ENCODE assay signal across 8 cellular contexts in genomic region chr2:217789003-217789735, GRCh38.
DNase-seq lines count a peak whose midpoint lies in the region; ATAC-seq and TF ChIP-seq lines count a peak whose summit lies in the region.

No MANE protein-coding gene starts in this region.

- peak overlapping the region; percentile 25 for H3K4me3 ChIP-seq in GM12864 (ENCODE audit: low read depth, low read length)
- H3K4me3 ChIP-seq in IMR-90 (ENCODE audit: insufficient read depth, low read depth, low read length), result no peak overlapping the region
- no peak overlapping the region for H3K4me3 ChIP-seq in fibroblast of villous mesenchyme (ENCODE audit: low read depth, low read length)

- H3K23ac ChIP-seq in IMR-90 (ENCODE audit: low read depth, low read length), result no peak overlapping the region

- no peak overlapping the region for H4K91ac ChIP-seq in IMR-90 (ENCODE audit: insufficient read depth, low read depth, low read length)

- no peak overlapping the region for H3K4ac ChIP-seq in IMR-90 (ENCODE audit: low read depth, low read length)

- DNase-seq in GM12864 (ENCODE audit: low read depth), result no peak
- DNase-seq in IMR-90, result peak; percentile 64
- peak; percentile 50 for DNase-seq in RPMI7951 (ENCODE audit: low read depth)
- peak; percentile 62 for DNase-seq in activated T-helper 9 cell treated with anti-CD3 and anti-CD28 coated beads, Interleukin-2, amount 50 U/mL, for 16 hours (ENCODE audit: low read depth)
- peak; percentile 58 for DNase-seq in fibroblast of villous mesenchyme (ENCODE audit: low read depth)
- peak; percentile 98 for DNase-seq in neural crest cell (ENCODE audit: low read depth, low spot score)
- peak; percentile 73 to 76 for DNase-seq in stimulated activated naive CD8-positive, alpha-beta T cell treated with anti-CD3 and anti-CD28 coated beads, Interleukin-15, amount 100 ng/mL, for 72 hours

- no peaks in the 10 kb centered on the region for H3K27me3 ChIP-seq in IMR-90 (ENCODE audit: control insufficient read depth, insufficient read depth, low read length)

- no TSS peak for BruUV-seq in IMR-90 (replicated peaks; lab: Mats Ljungman, UMichigan)

- dilution Hi-C loops in IMR-90 (cut with HindIII; ENCODE audit: low sequenced_read_pairs, unreplicated experiment), result no loop called here

- H4K5ac ChIP-seq in IMR-90 (ENCODE audit: low read depth, low read length), result no peak overlapping the region

- H2AFZ ChIP-seq in IMR-90 (replicated peaks; ENCODE audit: low read length, poor library complexity), result peak overlapping the region; percentile 71

- no peaks in the 10 kb centered on the region for H3K27me3 Mint-ChIP-seq in neural crest cell (ENCODE audit: low read depth)
- no peaks in the 10 kb centered on the region for H3K27me3 Mint-ChIP-seq in stimulated activated naive CD8-positive, alpha-beta T cell treated with anti-CD3 and anti-CD28 coated beads, Interleukin-15, amount 100 ng/mL, for 72 hours

- no peak overlapping the region for H3K4me2 ChIP-seq in IMR-90 (ENCODE audit: low read depth, low read length)

- POLR2A ChIA-PET in IMR-90 (lab: Charles Lee; ENCODE audit: unreplicated experiment), result no interaction called here

- 0% methylated on average over 2 of the region's 15 CpGs; no CpG with 5 or more reads in 1 of the 2 experiments for WGBS in IMR-90 (ENCODE audit: extremely low coverage in 2 of 2, insufficient read length in 1 of 2), 2 experiments

- no peak overlapping the region for H4K8ac ChIP-seq in IMR-90 (ENCODE audit: low read depth in 2 of 2, low read length in 2 of 2)

- H3K9me1 ChIP-seq in IMR-90 (ENCODE audit: insufficient read depth, low read length), result no peaks in the 10 kb centered on the region; the same call in 1 of the 2 replicates

- H3K9ac ChIP-seq in IMR-90 (ENCODE audit: low read depth, low read length), result no peak overlapping the region

- H3K56ac ChIP-seq in IMR-90 (ENCODE audit: extremely low read depth, insufficient read depth, low read length), result no peak overlapping the region

- TF ChIP-seq RAD21 in IMR-90 (IDR thresholded peaks at IDR 0.05; ENCODE audit: low read length), result peak; percentile 93

- H3K9me3 Mint-ChIP-seq in neural crest cell, result no peaks in the 10 kb centered on the region
- no peaks in the 10 kb centered on the region for H3K9me3 Mint-ChIP-seq in stimulated activated naive CD8-positive, alpha-beta T cell treated with anti-CD3 and anti-CD28 coated beads, Interleukin-15, amount 100 ng/mL, for 72 hours

- no peak overlapping the region for H2BK5ac ChIP-seq in IMR-90 (ENCODE audit: low read depth, low read length, poor library complexity, severe bottlenecking)

- peak; percentile 62 for ATAC-seq in IMR-90 (ENCODE audit: low read depth)
- peak; percentile 36 for ATAC-seq in stimulated activated naive CD8-positive, alpha-beta T cell treated with anti-CD3 and anti-CD28 coated beads, Interleukin-15, amount 100 ng/mL, for 72 hours
- no peak for ATAC-seq in GM21723 (IDR thresholded peaks at IDR 0.05; ENCODE audit: unreplicated experiment)

- peaks cover 4% of the 10 kb centered on the region; the same call in 1 of the 2 replicates for H4K20me1 ChIP-seq in IMR-90 (ENCODE audit: insufficient read depth, low read length)

- H2BK15ac ChIP-seq in IMR-90 (ENCODE audit: low read depth, low read length), result no peak overlapping the region

- no peak overlapping the region for H3K27ac Mint-ChIP-seq in neural crest cell (ENCODE audit: unreplicated experiment)
- peak overlapping the region; percentile 68 to 87 for H3K27ac Mint-ChIP-seq in stimulated activated naive CD8-positive, alpha-beta T cell treated with anti-CD3 and anti-CD28 coated beads, Interleukin-15, amount 100 ng/mL, for 72 hours

- no peak overlapping the region for H3K18ac ChIP-seq in IMR-90 (ENCODE audit: low read depth, low read length)

- in situ Hi-C loops in IMR-90 (cut with MboI; ENCODE audit: low sequenced_read_pairs), result loop anchor here (5.0 kb wide), 1 partner anchor 278 kb away; the partner anchor contains the start of gene RUFY4

- peaks cover 3% of the 10 kb centered on the region for H3K4me1 Mint-ChIP-seq in neural crest cell
- H3K4me1 Mint-ChIP-seq in stimulated activated naive CD8-positive, alpha-beta T cell treated with anti-CD3 and anti-CD28 coated beads, Interleukin-15, amount 100 ng/mL, for 72 hours, result peaks cover 31% of the 10 kb centered on the region

- H2BK20ac ChIP-seq in IMR-90 (ENCODE audit: low read depth, low read length), result no peak overlapping the region

- H2AK5ac ChIP-seq in IMR-90 (ENCODE audit: low read depth, low read length), result no peak overlapping the region

- H3K36me3 Mint-ChIP-seq in neural crest cell (ENCODE audit: low read depth), result no peaks in the 10 kb centered on the region

- no peaks in the 10 kb centered on the region for H3K36me3 ChIP-seq in IMR-90 (ENCODE audit: control insufficient read depth, insufficient read depth, low read length)

- peaks cover 9% of the 10 kb centered on the region for H3K4me1 ChIP-seq in IMR-90 (ENCODE audit: control insufficient read depth, insufficient read depth, low read length)

- no peaks in the 10 kb centered on the region for H3K79me1 ChIP-seq in IMR-90 (ENCODE audit: low read depth in 1 of 2, low read length in 2 of 2)

- TF ChIP-seq POLR2A in IMR-90 (IDR thresholded peaks at IDR 0.05; ENCODE audit: low read depth, low read length), result 0 out of 2 replicates have a peak, but pooled peaks have one; percentile 41

- peak; percentile 99 for TF ChIP-seq CTCF in GM12864 (IDR thresholded peaks at IDR 0.05; ENCODE audit: low read depth, low read length, missing control alignments)
- TF ChIP-seq CTCF in IMR-90 (conservative IDR thresholded peaks at IDR 0.05; ENCODE audit: low read depth, low read length), result peak; percentile 98
- TF ChIP-seq CTCF in fibroblast of villous mesenchyme (IDR thresholded peaks at IDR 0.05; ENCODE audit: insufficient read depth, low read depth, low read length), result peak; percentile 99
- peak; percentile 99 for TF ChIP-seq CTCF in neural crest cell (conservative IDR thresholded peaks at IDR 0.05)

- peak overlapping the region; percentile 67 for H2AK9ac ChIP-seq in IMR-90 (replicated peaks; ENCODE audit: low read depth, low read length, poor library complexity)

- no peaks in the 10 kb centered on the region for H3K9me3 ChIP-seq in IMR-90 (ENCODE audit: control insufficient read depth, insufficient read depth, low read length)

- no peak overlapping the region for H3K4me3 Mint-ChIP-seq in neural crest cell
- peak overlapping the region; percentile 75 to 87 for H3K4me3 Mint-ChIP-seq in stimulated activated naive CD8-positive, alpha-beta T cell treated with anti-CD3 and anti-CD28 coated beads, Interleukin-15, amount 100 ng/mL, for 72 hours

- intact Hi-C loops in IMR-90 (cut with micrococcal nuclease), result loop anchor here (1.0 to 5.0 kb wide), 5 partner anchors 78 to 279 kb away; no protein-coding TSS in a partner anchor

- CTCF ChIA-PET in IMR-90 (lab: Yijun Ruan, JAX), result interaction anchor here (0.7 to 1.3 kb wide), 8 partner anchors 10 to 280 kb away, joined by 3 to 10 read pairs (median 5); partner anchors contain the start of gene RUFY4

- H3K14ac ChIP-seq in IMR-90 (replicated peaks; ENCODE audit: low read depth, low read length), result no peak overlapping the region

- no peak overlapping the region for H2BK120ac ChIP-seq in IMR-90 (ENCODE audit: low read depth, low read length)

- H3K27ac ChIP-seq in IMR-90 (ENCODE audit: insufficient read depth, low read length), result no peak overlapping the region

TF ChIP-seq in IMR-90, 13 proteins besides CTCF, POLR2A, EP300 and RAD21:
- TF ChIP-seq SMC3 (IDR thresholded peaks at IDR 0.05; ENCODE audit: low read depth, low read length), result peak; percentile 84
- TF ChIP-seq BHLHE40 (IDR thresholded peaks at IDR 0.05; ENCODE audit: low read depth, low read length), result no peak
